Comparison of ENCODE assay signal across 20 cellular contexts in the genomic region with DNA sequence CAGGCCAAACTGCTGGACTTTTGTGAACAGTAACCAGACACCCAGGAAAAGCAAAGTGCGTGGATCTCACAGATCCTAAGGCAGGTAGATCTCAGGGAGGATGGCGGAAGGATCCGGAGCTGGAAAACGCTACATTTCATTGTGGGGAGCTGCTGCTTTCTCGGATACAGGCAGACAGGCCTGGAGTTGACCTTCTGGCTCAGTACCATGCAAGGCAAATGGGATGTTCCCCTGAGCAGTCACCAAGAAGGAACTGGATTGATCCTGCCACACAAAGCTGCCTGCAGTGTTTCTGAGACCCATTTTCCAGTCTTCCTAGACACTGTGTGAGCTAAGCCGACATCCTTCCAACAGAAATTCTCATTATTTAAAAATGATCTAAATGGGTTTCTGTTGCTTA.
DNase-seq lines count a peak whose midpoint lies in the region; ATAC-seq, FAIRE-seq and TF ChIP-seq lines count a peak whose summit lies in the region.
"Had no signal": no experiment of that assay in that cellular context is flagged by ENCODE, and none has a peak within 500 bp of the region (broad histone marks: within the 10 kb centered on the region; RNA-seq: fewer than 3 reads in every experiment).

No MANE protein-coding gene starts in this region.

- no peak for ATAC-seq in Right ventricle myocardium superior (ENCODE audit: poor library complexity)
- no peak for ATAC-seq in heart right ventricle
- ATAC-seq in stimulated activated memory B cell treated with anti-CD40 and anti-IgM and Interleukin-4, amounts not matched to agents 10 μg/mL and 1 μg/mL and 100 μg/mL, for 72 hours, result no peak
- ATAC-seq: A549; activated CD4-positive, CD25-positive, alpha-beta regulatory T cell treated with anti-CD3 and anti-CD28 coated beads, Interleukin-2, amount 50 U/mL, for 24 hours; naive thymus-derived CD8-positive, alpha-beta T cell; upper lobe of right lung had no signal

- peak; percentile 11 for DNase-seq in Right ventricle myocardium superior
- DNase-seq in heart right ventricle, result no peak
- DNase-seq in fibroblast of lung (ENCODE audit: low read depth in 2 of 2), result no peak
- no peak for DNase-seq in osteocyte (ENCODE audit: extremely low spot score, unreplicated experiment)
- DNase-seq in type B pancreatic cell (ENCODE audit: extremely low spot score, unreplicated experiment), result no peak
- no peak for DNase-seq in H54 (ENCODE audit: insufficient read length, low spot score)
- DNase-seq in central memory CD4-positive, alpha-beta T cell, result no peak
- DNase-seq: activated effector memory CD4-positive, alpha-beta T cell treated with Interleukin-2 at 50 U/mL for 16 hours; DMS153; GOT3; naive thymus-derived CD8-positive, alpha-beta T cell; NCI-H1417 treated with DMSO at 0.1 percent for 48 hours; NCI-H226; stimulated activated CD4-positive, alpha-beta T cell treated with anti-CD3 and anti-CD28 coated beads, Interleukin-4, amount 100 ng/mL, for 4 hours had no signal

- H3K27ac ChIP-seq in heart right ventricle (peak overlapping the region in 2 of 10 donors; percentile 2 to 13), fibroblast of lung (ENCODE audit: insufficient read depth, low read length) (peak overlapping the region; percentile 44)
- H3K27ac ChIP-seq: A549, upper lobe of right lung had no signal

- H3K27me3 Mint-ChIP-seq in osteocyte (ENCODE audit: unreplicated experiment) (no peaks in the 10 kb centered on the region), type B pancreatic cell (no peaks in the 10 kb centered on the region)
- peaks cover 56% of the 10 kb centered on the region for H3K27me3 Mint-ChIP-seq in stimulated activated memory B cell treated with anti-CD40 and anti-IgM and Interleukin-4, amounts not matched to agents 10 μg/mL and 1 μg/mL and 100 μg/mL, for 72 hours

- peaks cover 48% of the 10 kb centered on the region for H3K79me2 ChIP-seq in fibroblast of lung (ENCODE audit: control insufficient read depth, insufficient read depth, low read length)

- no peak overlapping the region for H3K4me3 ChIP-seq in heart right ventricle
- no peak overlapping the region for H3K4me3 ChIP-seq in fibroblast of lung (replicated peaks in 1 of 4; ENCODE audit: control extremely low read depth in 1 of 4, insufficient read depth in 1 of 4, low read depth in 3 of 4, low read length in 4 of 4)
- H3K4me3 ChIP-seq: A549, skin epidermis, upper lobe of right lung had no signal

- H3K4me3 Mint-ChIP-seq in osteocyte (ENCODE audit: unreplicated experiment), result no peak overlapping the region
- peak overlapping the region; percentile 7 for H3K4me3 Mint-ChIP-seq in type B pancreatic cell
- H3K4me3 Mint-ChIP-seq in stimulated activated memory B cell treated with anti-CD40 and anti-IgM and Interleukin-4, amounts not matched to agents 10 μg/mL and 1 μg/mL and 100 μg/mL, for 72 hours, result no peak overlapping the region
- H3K4me3 Mint-ChIP-seq: naive thymus-derived CD8-positive, alpha-beta T cell; T-helper 1 cell treated with Interleukin-12 subunit alpha and Interleukin-12 subunit beta and Interleukin-4 antibody, amounts not matched to agents 30 μg/mL and 1 μg/mL, for 36 hours had no signal

- H4K20me1 ChIP-seq in fibroblast of lung (ENCODE audit: control insufficient read depth, extremely low read depth, insufficient read depth, low read length), result peaks cover 4% of the 10 kb centered on the region

- peaks cover 0 to 50% (median 4%) of the 10 kb centered on the region in 9 donors for H3K36me3 ChIP-seq in heart right ventricle
- peaks cover 8% of the 10 kb centered on the region for H3K36me3 ChIP-seq in fibroblast of lung (ENCODE audit: control insufficient read depth, insufficient read depth, low read length)

- H2AFZ ChIP-seq in fibroblast of lung (ENCODE audit: low read length), result no peak overlapping the region

- H3K9ac ChIP-seq in fibroblast of lung (ENCODE audit: insufficient read depth, low read length), result no peak overlapping the region

- peaks cover 25% of the 10 kb centered on the region for H3K4me1 Mint-ChIP-seq in osteocyte (ENCODE audit: unreplicated experiment)
- peaks cover 39% of the 10 kb centered on the region for H3K4me1 Mint-ChIP-seq in type B pancreatic cell (ENCODE audit: unreplicated experiment)
- no peaks in the 10 kb centered on the region for H3K4me1 Mint-ChIP-seq in stimulated activated memory B cell treated with anti-CD40 and anti-IgM and Interleukin-4, amounts not matched to agents 10 μg/mL and 1 μg/mL and 100 μg/mL, for 72 hours
- H3K4me1 Mint-ChIP-seq: naive thymus-derived CD8-positive, alpha-beta T cell had no signal

- WGBS in heart right ventricle, 2 donors, result 87 to 88% methylated on average over 6 of the region's 6 CpGs

- peaks cover 9% of the 10 kb centered on the region for H3K36me3 Mint-ChIP-seq in osteocyte (ENCODE audit: unreplicated experiment)
- peaks cover 6% of the 10 kb centered on the region for H3K36me3 Mint-ChIP-seq in type B pancreatic cell
- H3K36me3 Mint-ChIP-seq in stimulated activated memory B cell treated with anti-CD40 and anti-IgM and Interleukin-4, amounts not matched to agents 10 μg/mL and 1 μg/mL and 100 μg/mL, for 72 hours, result no peaks in the 10 kb centered on the region
- H3K36me3 Mint-ChIP-seq: naive thymus-derived CD8-positive, alpha-beta T cell had no signal

- intact Hi-C loops in Right ventricle myocardium superior (cut with DNase I), result no loop called here
- intact Hi-C loops in heart right ventricle (cut with DNase I), result loop anchor here in 3 of 10 donors (10.0 kb wide), 2 partner anchors 47 to 147 kb away; no protein-coding TSS in a partner anchor

- TF ChIP-seq CTCF in heart right ventricle (IDR thresholded peaks at IDR 0.05) (no peak), fibroblast of lung (conservative IDR thresholded peaks at IDR 0.05 in 1 of 2, IDR thresholded peaks at IDR 0.05 in 1 of 2; ENCODE audit: low read depth in 1 of 2, low read length in 2 of 2) (no peak), osteocyte (IDR thresholded peaks at IDR 0.05) (no peak), type B pancreatic cell (conservative IDR thresholded peaks at IDR 0.05) (no peak)

- H3K9me3 Mint-ChIP-seq in osteocyte (ENCODE audit: unreplicated experiment) (no peaks in the 10 kb centered on the region), type B pancreatic cell (no peaks in the 10 kb centered on the region)
- H3K9me3 Mint-ChIP-seq in stimulated activated memory B cell treated with anti-CD40 and anti-IgM and Interleukin-4, amounts not matched to agents 10 μg/mL and 1 μg/mL and 100 μg/mL, for 72 hours, result no peaks in the 10 kb centered on the region
- H3K9me3 Mint-ChIP-seq: naive thymus-derived CD8-positive, alpha-beta T cell; T-helper 1 cell treated with Interleukin-12 subunit alpha and Interleukin-12 subunit beta and Interleukin-4 antibody, amounts not matched to agents 30 μg/mL and 1 μg/mL, for 36 hours had no signal

- H3K4me1 ChIP-seq in heart right ventricle (peaks cover 20 to 68% (median 41%) of the 10 kb centered on the region in 9 donors), fibroblast of lung (ENCODE audit: control insufficient read depth, extremely low read depth, insufficient read depth, low read length) (peaks cover 19% of the 10 kb centered on the region)
- H3K4me1 ChIP-seq: A549 had no signal

- H3K9me3 ChIP-seq in heart right ventricle (no peaks in the 10 kb centered on the region), fibroblast of lung (ENCODE audit: control insufficient read depth, insufficient read depth, low read depth, low read length) (no peaks in the 10 kb centered on the region)
- H3K9me3 ChIP-seq: A549, upper lobe of right lung had no signal

- no peak for TF ChIP-seq POLR2A in H54 (IDR thresholded peaks at IDR 0.05; ENCODE audit: low read depth, low read length)

- no peak overlapping the region for H3K4me2 ChIP-seq in fibroblast of lung (ENCODE audit: extremely low read depth, insufficient read depth, low read length)
- H3K4me2 ChIP-seq: A549 had no signal

- peak overlapping the region; percentile 67 for H3K27ac Mint-ChIP-seq in osteocyte (ENCODE audit: unreplicated experiment)
- H3K27ac Mint-ChIP-seq in type B pancreatic cell, result peak overlapping the region; percentile 46
- H3K27ac Mint-ChIP-seq in stimulated activated memory B cell treated with anti-CD40 and anti-IgM and Interleukin-4, amounts not matched to agents 10 μg/mL and 1 μg/mL and 100 μg/mL, for 72 hours, result no peak overlapping the region
- H3K27ac Mint-ChIP-seq: naive thymus-derived CD8-positive, alpha-beta T cell; T-helper 1 cell treated with Interleukin-12 subunit alpha and Interleukin-12 subunit beta and Interleukin-4 antibody, amounts not matched to agents 30 μg/mL and 1 μg/mL, for 36 hours had no signal

- no peak for FAIRE-seq in H54 (lab: Jason Lieb, UNC)
- FAIRE-seq: A549 had no signal

- H3K27me3 ChIP-seq in heart right ventricle (no peaks in the 10 kb centered on the region), fibroblast of lung (ENCODE audit: control insufficient read depth, insufficient read depth, low read length) (no peaks in the 10 kb centered on the region)
- H3K27me3 ChIP-seq: upper lobe of right lung had no signal
